18 cellular contexts compared by ENCODE assay signal in genomic region chr4:101774807-101775206, GRCh38. TPM values are rescaled to one million over a fixed set of nuclear protein-coding genes. Genes with fewer than 3 reads are reported as not detected.
DNase-seq lines count a peak whose midpoint lies in the region; ATAC-seq and TF ChIP-seq lines count a peak whose summit lies in the region.
"Had no signal": no experiment of that assay in that cellular context is flagged by ENCODE, and none has a peak within 500 bp of the region (broad histone marks: within the 10 kb centered on the region; RNA-seq: fewer than 3 reads in every experiment).

No MANE protein-coding gene starts in this region.

- DNase-seq in GM23248 (peak; percentile 84), SK-N-SH (no peak), fibroblast of peridontal ligament (ENCODE audit: extremely low read depth) (peak; percentile 89), hypothalamus (lab: John Stamatoyannopoulos, UW) (no peak), NCI-H510A (lab: John Stamatoyannopoulos, UW) (no peak)
- DNase-seq in stimulated activated naive B cell treated with anti-CD40 and anti-IgM and Interleukin-4, amounts not matched to agents 10 μg/mL and 1 μg/mL and 100 μg/mL, for 72 hours: no peak
- no peak for DNase-seq in activated naive CD8-positive, alpha-beta T cell treated with anti-CD3 and anti-CD28 coated beads, Interleukin-2, amount 50 U/mL, for 24 hours
- DNase-seq: activated CD4-positive, alpha-beta T cell treated with anti-CD3 and anti-CD28 coated beads, Interleukin-2, amount 50 U/mL, for 4 hours; activated naive CD4-positive, alpha-beta T cell treated with anti-CD3 and anti-CD28 coated beads, Interleukin-2, amount 10 ng/mL, durations not matched to agents 7 days and 5 days; C1 segment of cervical spinal cord; H7; left lung; NCI-H2171; NCI-H82; nucleus accumbens; Peyer's patch; right cardiac atrium; stimulated activated CD4-positive, alpha-beta T cell treated with anti-CD3 and anti-CD28 coated beads, Interleukin-4, amount 100 ng/mL, for 1 hour had no signal

- POLR2A ChIA-PET in SK-N-SH (lab: Yijun Ruan, JAX): no interaction called here

- ATAC-seq in stimulated activated naive B cell treated with anti-CD40 and anti-IgM and Interleukin-4, amounts not matched to agents 10 μg/mL and 1 μg/mL and 100 μg/mL, for 72 hours (replicated peaks): no peak
- ATAC-seq in activated naive CD8-positive, alpha-beta T cell treated with anti-CD3 and anti-CD28 coated beads, Interleukin-2, amount 50 U/mL, for 24 hours: no peak
- ATAC-seq: left lung, right cardiac atrium had no signal

- 0% methylated on average over 1 of the region's 1 CpG for WGBS in GM23248 (ENCODE audit: low coverage in 1 of 2, low lambda C conversion rate in 2 of 2, missing lambda C conversion rate in 2 of 2), 2 experiments
- WGBS in SK-N-SH (ENCODE audit: low lambda C conversion rate): 10% methylated on average over 1 of the region's 1 CpG

- H3K36me3 ChIP-seq in GM23248 (ENCODE audit: low read depth) (no peaks in the 10 kb centered on the region), SK-N-SH (replicated peaks in 1 of 2; ENCODE audit: control insufficient read depth in 1 of 2, insufficient read depth in 2 of 2, low read length in 1 of 2) (no peaks in the 10 kb centered on the region)
- H3K36me3 ChIP-seq: left lung, Peyer's patch had no signal

- H3K4me2 ChIP-seq in GM23248 (ENCODE audit: unreplicated experiment) (peak overlapping the region; percentile 24), SK-N-SH (no peak overlapping the region)

- H3K9me3 Mint-ChIP-seq in stimulated activated naive B cell treated with anti-CD40 and anti-IgM and Interleukin-4, amounts not matched to agents 10 μg/mL and 1 μg/mL and 100 μg/mL, for 72 hours: peaks cover 7 to 17% of the 10 kb centered on the region in 2 donors
- peaks cover 8% of the 10 kb centered on the region for H3K9me3 Mint-ChIP-seq in activated naive CD8-positive, alpha-beta T cell treated with anti-CD3 and anti-CD28 coated beads, Interleukin-2, amount 50 U/mL, for 24 hours

- in situ Hi-C loops in GM23248 (cut with MboI): no loop called here

- H3K4me3 ChIP-seq in GM23248 (no peak overlapping the region), SK-N-SH (ENCODE audit: low read depth in 2 of 2, low read length in 1 of 2) (no peak overlapping the region)
- H3K4me3 ChIP-seq: left lung, Peyer's patch had no signal

- H3K27me3 Mint-ChIP-seq in stimulated activated naive B cell treated with anti-CD40 and anti-IgM and Interleukin-4, amounts not matched to agents 10 μg/mL and 1 μg/mL and 100 μg/mL, for 72 hours: no peaks in the 10 kb centered on the region
- H3K27me3 Mint-ChIP-seq in activated naive CD8-positive, alpha-beta T cell treated with anti-CD3 and anti-CD28 coated beads, Interleukin-2, amount 50 U/mL, for 24 hours: peaks cover 2% of the 10 kb centered on the region

- H3K4me1 ChIP-seq in GM23248 (ENCODE audit: insufficient read depth): peaks cover 8% of the 10 kb centered on the region
- no peaks in the 10 kb centered on the region for H3K4me1 ChIP-seq in SK-N-SH (ENCODE audit: control insufficient read depth in 1 of 2, insufficient read depth in 2 of 2, low read depth in 1 of 2, low read length in 1 of 2)
- H3K4me1 ChIP-seq: left lung, Peyer's patch had no signal

- H3F3A ChIP-seq in GM23248 (ENCODE audit: insufficient read depth) (no peaks in the 10 kb centered on the region), SK-N-SH (replicated peaks; ENCODE audit: insufficient read depth) (no peaks in the 10 kb centered on the region)

- H2AFZ ChIP-seq in GM23248 (no peak overlapping the region), SK-N-SH (ENCODE audit: low read depth) (no peak overlapping the region; the same call in 1 of the 2 replicates)

- peaks cover 18 to 41% of the 10 kb centered on the region in 2 donors for H3K4me1 Mint-ChIP-seq in stimulated activated naive B cell treated with anti-CD40 and anti-IgM and Interleukin-4, amounts not matched to agents 10 μg/mL and 1 μg/mL and 100 μg/mL, for 72 hours
- no peaks in the 10 kb centered on the region for H3K4me1 Mint-ChIP-seq in activated naive CD8-positive, alpha-beta T cell treated with anti-CD3 and anti-CD28 coated beads, Interleukin-2, amount 50 U/mL, for 24 hours
- H3K4me1 Mint-ChIP-seq: activated naive CD4-positive, alpha-beta T cell treated with anti-CD3 and anti-CD28 coated beads, Interleukin-2, amount 10 ng/mL, durations not matched to agents 7 days and 5 days had no signal

- H3K9me2 ChIP-seq in GM23248 (ENCODE audit: insufficient read depth) (no peaks in the 10 kb centered on the region), SK-N-SH (no peaks in the 10 kb centered on the region)

- peaks cover 7 to 21% of the 10 kb centered on the region in 2 donors for H3K36me3 Mint-ChIP-seq in stimulated activated naive B cell treated with anti-CD40 and anti-IgM and Interleukin-4, amounts not matched to agents 10 μg/mL and 1 μg/mL and 100 μg/mL, for 72 hours
- H3K36me3 Mint-ChIP-seq in activated naive CD8-positive, alpha-beta T cell treated with anti-CD3 and anti-CD28 coated beads, Interleukin-2, amount 50 U/mL, for 24 hours (ENCODE audit: low read depth): peaks cover 2% of the 10 kb centered on the region
- H3K36me3 Mint-ChIP-seq: activated naive CD4-positive, alpha-beta T cell treated with anti-CD3 and anti-CD28 coated beads, Interleukin-2, amount 10 ng/mL, durations not matched to agents 7 days and 5 days had no signal

- H4K20me1 ChIP-seq in GM23248 (ENCODE audit: insufficient read depth) (no peaks in the 10 kb centered on the region), SK-N-SH (ENCODE audit: insufficient read depth) (no peaks in the 10 kb centered on the region)

- H3K9me3 ChIP-seq in GM23248 (ENCODE audit: low read depth) (no peaks in the 10 kb centered on the region), SK-N-SH (no peaks in the 10 kb centered on the region)
- H3K9me3 ChIP-seq: Peyer's patch had no signal

- no peak for TF ChIP-seq EP300 in SK-N-SH (IDR thresholded peaks at IDR 0.05; ENCODE audit: borderline replicate concordance in 1 of 2, low read depth in 1 of 2, low read length in 1 of 2)

- TF ChIP-seq CTCF in SK-N-SH (IDR thresholded peaks at IDR 0.05): no peak

- H3K27ac ChIP-seq in GM23248 (peak overlapping the region; percentile 32; the same call in 1 of the 2 replicates), SK-N-SH (ENCODE audit: low read depth in 2 of 2, low read length in 1 of 2) (no peak overlapping the region)
- H3K27ac ChIP-seq: left lung, Peyer's patch had no signal

- CTCF ChIA-PET in SK-N-SH (lab: Yijun Ruan, JAX): no interaction called here

- no peaks in the 10 kb centered on the region for H3K79me2 ChIP-seq in GM23248 (ENCODE audit: insufficient read depth)
- no peaks in the 10 kb centered on the region for H3K79me2 ChIP-seq in SK-N-SH (ENCODE audit: insufficient read depth)

- H3K27ac Mint-ChIP-seq in stimulated activated naive B cell treated with anti-CD40 and anti-IgM and Interleukin-4, amounts not matched to agents 10 μg/mL and 1 μg/mL and 100 μg/mL, for 72 hours: peak overlapping the region; percentile 25
- H3K27ac Mint-ChIP-seq in activated naive CD8-positive, alpha-beta T cell treated with anti-CD3 and anti-CD28 coated beads, Interleukin-2, amount 50 U/mL, for 24 hours: no peak overlapping the region
- H3K27ac Mint-ChIP-seq: activated naive CD4-positive, alpha-beta T cell treated with anti-CD3 and anti-CD28 coated beads, Interleukin-2, amount 10 ng/mL, durations not matched to agents 7 days and 5 days had no signal

- H3K27me3 ChIP-seq in GM23248 (replicated peaks; ENCODE audit: insufficient read depth): no peaks in the 10 kb centered on the region
- H3K27me3 ChIP-seq in SK-N-SH (ENCODE audit: insufficient read depth): no peaks in the 10 kb centered on the region
- H3K27me3 ChIP-seq: left lung, Peyer's patch had no signal

- no peak for TF ChIP-seq RAD21 in SK-N-SH (IDR thresholded peaks at IDR 0.05; ENCODE audit: low read length)

- H3K9ac ChIP-seq in GM23248 (peak overlapping the region; percentile 24; the same call in 1 of the 2 replicates), SK-N-SH (no peak overlapping the region)

- no peak overlapping the region for H3K4me3 Mint-ChIP-seq in stimulated activated naive B cell treated with anti-CD40 and anti-IgM and Interleukin-4, amounts not matched to agents 10 μg/mL and 1 μg/mL and 100 μg/mL, for 72 hours
- no peak overlapping the region for H3K4me3 Mint-ChIP-seq in activated naive CD8-positive, alpha-beta T cell treated with anti-CD3 and anti-CD28 coated beads, Interleukin-2, amount 50 U/mL, for 24 hours
- H3K4me3 Mint-ChIP-seq: activated naive CD4-positive, alpha-beta T cell treated with anti-CD3 and anti-CD28 coated beads, Interleukin-2, amount 10 ng/mL, durations not matched to agents 7 days and 5 days had no signal

TF ChIP-seq in SK-N-SH, 30 proteins besides CTCF, POLR2A, EP300 and RAD21:
- TF ChIP-seq MAX (IDR thresholded peaks at IDR 0.05; ENCODE audit: low read depth): no peak
- TF ChIP-seq SIN3A (IDR thresholded peaks at IDR 0.05; ENCODE audit: borderline replicate concordance, low read depth, low read length): no peak
- no peak for TF ChIP-seq GATA2 (CRISPR knock-in tag; IDR thresholded peaks at IDR 0.05)
- TF ChIP-seq JUND (IDR thresholded peaks at IDR 0.05): no peak
- TF ChIP-seq RXRA (IDR thresholded peaks at IDR 0.05; ENCODE audit: borderline replicate concordance, low read depth): no peak
- no peak for TF ChIP-seq PBX3 (IDR thresholded peaks at IDR 0.05)
- TF ChIP-seq TCF12 (IDR thresholded peaks at IDR 0.05): peak; percentile 27; the same call in 1 of the 2 replicates

RNA-seq across cellular contexts. Expression of gene BANK1, which starts 15.7 kb away (rescaled TPM):
- total RNA-seq in GM23248 (2014; rRNA removed; shearing (Covaris generic)): not detected in 2 replicates
- polyA plus RNA-seq in GM23248 (2016; fragmentation: Nextera tagmentation; extraction: Ambion mirVana) (not detected in 2 replicates), SK-N-SH (2012; rRNA removed) (0.05 TPM in 1 of 2 replicates, not detected in the other)
- 0.04 TPM in 1 of 2 replicates, not detected in the other for polyA plus RNA-seq in SK-N-SH (2012; cell fraction: cytosol; rRNA removed)
- 0.02 TPM in 1 of 2 replicates, not detected in the other for polyA plus RNA-seq in SK-N-SH (2012; cell fraction: nucleus; rRNA removed)
- total RNA-seq: H7 had no signal

Comparison
In these comparisons a context has a peak if more than half of its experiments do, and no peak if none do; other contexts are left out.
1. DNase-seq: peak in GM23248 (single experiment) and fibroblast of peridontal ligament (single experiment); none in SK-N-SH (single experiment), stimulated activated naive B cell treated with anti-CD40 and anti-IgM and Interleukin-4, amounts not matched to agents 10 μg/mL and 1 μg/mL and 100 μg/mL, for 72 hours (single experiment), hypothalamus (0 of 51), NCI-H510A (single experiment) and activated naive CD8-positive, alpha-beta T cell treated with anti-CD3 and anti-CD28 coated beads, Interleukin-2, amount 50 U/mL, for 24 hours (single experiment).